Comparison of ENCODE assay signal across 1 cellular context in genomic region chr2:64410673-64411072, GRCh38.
TF ChIP-seq lines count a peak whose summit lies in the region.

No MANE protein-coding gene starts in this region.

TF ChIP-seq in K562, 482 proteins besides CTCF, POLR2A, EP300 and RAD21:
- TF ChIP-seq POLR2G (IDR thresholded peaks at IDR 0.05; ENCODE audit: low read depth, low read length): no peak
- TF ChIP-seq ZC3H11A (IDR thresholded peaks at IDR 0.05; ENCODE audit: low read depth, low read length): no peak
- no peak for TF ChIP-seq ZFP1 (CRISPR knock-in tag; IDR thresholded peaks at IDR 0.05)
- TF ChIP-seq HDAC3 (IDR thresholded peaks at IDR 0.05; ENCODE audit: borderline replicate concordance, partially characterized antibody): no peak
- no peak for TF ChIP-seq ZNF592 (IDR thresholded peaks at IDR 0.05)
